1 cellular context compared by ENCODE assay signal in genomic region chr20:35908007-35908406, GRCh38.
TF ChIP-seq lines count a peak whose summit lies in the region.

No MANE protein-coding gene starts in this region.

TF ChIP-seq in GM23338, 12 proteins besides CTCF, POLR2A, EP300 and RAD21 (continued from another document):
- peak; percentile 44; the same call in 1 of the 2 replicates for TF ChIP-seq ETS1 (IDR thresholded peaks at IDR 0.05)
- no peak for TF ChIP-seq ZNF331 (CRISPR knock-in tag; IDR thresholded peaks at IDR 0.05; ENCODE audit: low read depth)
- TF ChIP-seq NANOG (IDR thresholded peaks at IDR 0.05; ENCODE audit: borderline replicate concordance), result no peak
- TF ChIP-seq ZNF462 (CRISPR knock-in tag; IDR thresholded peaks at IDR 0.05), result peak; percentile 47; the same call in 1 of the 2 replicates
- TF ChIP-seq ZNF114 (CRISPR knock-in tag; IDR thresholded peaks at IDR 0.05), result no peak
